ENCODE assay signal across 8 cellular contexts in genomic region chr5:142063878-142064331, GRCh38. TPM values are rescaled to one million over a fixed set of nuclear protein-coding genes. Genes with fewer than 3 reads are reported as not detected.
A peak's percentile ranks its signal among the peaks of the same experiment; 100 is the strongest.
DNase-seq lines count a peak whose midpoint lies in the region; ATAC-seq and TF ChIP-seq lines count a peak whose summit lies in the region.

No MANE protein-coding gene starts in this region.

- peak overlapping the region; percentile 87 for H3K27ac Mint-ChIP-seq in osteocyte (ENCODE audit: unreplicated experiment)

- peak; percentile 13 for DNase-seq in ELR (ENCODE audit: low read depth)
- peak; percentile 85 for DNase-seq in NCI-H2227 (lab: John Stamatoyannopoulos, UW; ENCODE audit: unreplicated experiment)
- DNase-seq in activated gamma-delta T cell treated with anti-CD3 and anti-CD28 coated beads, Interleukin-2, amount 50 U/mL, for 16 hours (ENCODE audit: low read depth): peak; percentile 2
- DNase-seq in head of caudate nucleus: peak; percentile 88 to 99 (median 97)
- peak; percentile 87 for DNase-seq in osteocyte (ENCODE audit: extremely low spot score, unreplicated experiment)

- intact Hi-C loops in head of caudate nucleus (cut with DNase I): loop anchor here (5.0 kb wide), 2 partner anchors 43 to 52 kb away; partner anchors contain the start of genes GNPDA1 and NDFIP1

- no peak for TF ChIP-seq CTCF in osteocyte (IDR thresholded peaks at IDR 0.05)

- peaks cover 3% of the 10 kb centered on the region for H3K27me3 Mint-ChIP-seq in osteocyte (ENCODE audit: unreplicated experiment)

- peaks cover 19% of the 10 kb centered on the region for H3K4me1 Mint-ChIP-seq in osteocyte (ENCODE audit: unreplicated experiment)

- H3K4me3 Mint-ChIP-seq in osteocyte (ENCODE audit: unreplicated experiment): peak overlapping the region; percentile 57

- H3K9me3 Mint-ChIP-seq in osteocyte (ENCODE audit: unreplicated experiment): no peaks in the 10 kb centered on the region

- no peaks in the 10 kb centered on the region for H3K36me3 Mint-ChIP-seq in osteocyte (ENCODE audit: unreplicated experiment)

- no peak for ATAC-seq in GM19467 (IDR thresholded peaks at IDR 0.05; ENCODE audit: unreplicated experiment)
- ATAC-seq in HG02852 (IDR thresholded peaks at IDR 0.05; ENCODE audit: unreplicated experiment): no peak
- no peak for ATAC-seq in HG03095 (IDR thresholded peaks at IDR 0.05; ENCODE audit: unreplicated experiment)

RNA-seq across cellular contexts. Expression of gene NDFIP1, which starts 44.7 kb away (rescaled TPM):
- total RNA-seq in osteocyte: 62.7 and 70.0 TPM in 2 replicates

RNA-seq across cellular contexts. Expression of gene GNPDA1, which starts 51.1 kb away (rescaled TPM):
- total RNA-seq in osteocyte: 51.4 and 52.0 TPM in 2 replicates

Comparison
In these comparisons a context has a peak if more than half of its experiments do, and no peak if none do; other contexts are left out.
1. DNase-seq: peak in every context shown above with its lines; median percentile 97 in head of caudate nucleus; 87 in osteocyte; 85 in NCI-H2227; 13 in ELR; 2 in activated gamma-delta T cell treated with anti-CD3 and anti-CD28 coated beads, Interleukin-2, amount 50 U/mL, for 16 hours.